19 cellular contexts compared by ENCODE assay signal in the genomic region with DNA sequence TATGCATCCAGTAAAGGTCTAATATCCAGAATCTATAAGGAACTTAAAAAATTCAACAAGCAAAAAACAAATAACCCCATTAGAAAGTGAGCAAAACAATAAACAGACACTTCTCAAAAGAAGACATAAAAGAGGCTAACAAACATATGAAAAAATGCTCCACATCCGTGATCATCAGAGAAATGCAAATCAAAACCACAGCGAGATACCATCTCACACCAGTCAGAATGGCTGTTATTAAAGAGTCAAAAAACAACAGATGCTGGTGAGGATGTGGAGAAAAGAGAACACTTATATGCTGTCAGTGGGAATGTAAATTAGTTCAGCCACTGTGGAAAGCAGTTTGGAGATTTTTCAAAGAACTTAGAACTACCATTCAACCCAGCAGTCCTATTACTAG.
DNase-seq lines count a peak whose midpoint lies in the region; ATAC-seq and TF ChIP-seq lines count a peak whose summit lies in the region.
"Had no signal": no experiment of that assay in that cellular context is flagged by ENCODE, and none has a peak within 500 bp of the region (broad histone marks: within the 10 kb centered on the region; RNA-seq: fewer than 3 reads in every experiment).

No MANE protein-coding gene starts in this region.

- peaks cover 0 to 2% (median 0%) of the 10 kb centered on the region in 8 donors for H3K9me3 Mint-ChIP-seq in CD4-positive, alpha-beta memory T cell
- no peaks in the 10 kb centered on the region for H3K9me3 Mint-ChIP-seq in HFFc6
- H3K9me3 Mint-ChIP-seq: H9 had no signal

- peaks cover 22% of the 10 kb centered on the region for H3K4me1 ChIP-seq in CD4-positive, alpha-beta memory T cell (ENCODE audit: insufficient read depth, low read length)
- no peaks in the 10 kb centered on the region for H3K4me1 ChIP-seq in DND-41 (ENCODE audit: insufficient read depth, low read length)
- H3K4me1 ChIP-seq: SJSA1 had no signal

- H3K79me2 ChIP-seq in DND-41 (ENCODE audit: insufficient read depth, low read length) = no peaks in the 10 kb centered on the region

- TF ChIP-seq CTCF in DND-41 (IDR thresholded peaks at IDR 0.05; ENCODE audit: borderline replicate concordance, extremely low read depth, low read length, poor library complexity, severe bottlenecking) (no peak), HFFc6 (IDR thresholded peaks at IDR 0.05) (no peak)

- H3K4me2 ChIP-seq in DND-41 (ENCODE audit: insufficient read depth, low read length) = no peak overlapping the region
- H3K4me2 ChIP-seq: KMS-11 had no signal

- no peak overlapping the region for H3K9ac ChIP-seq in DND-41 (ENCODE audit: low read depth, low read length)
- H3K9ac ChIP-seq: KMS-11 had no signal

- peaks cover 14 to 35% (median 28%) of the 10 kb centered on the region in 4 donors for H3K4me1 Mint-ChIP-seq in CD4-positive, alpha-beta memory T cell
- peaks cover 3% of the 10 kb centered on the region; the same call in 1 of the 2 replicates for H3K4me1 Mint-ChIP-seq in HFFc6 (ENCODE audit: low read depth)
- H3K4me1 Mint-ChIP-seq: H9 had no signal

- no peak overlapping the region for H2AFZ ChIP-seq in DND-41 (ENCODE audit: low read depth, low read length)

- H3K36me3 Mint-ChIP-seq in CD4-positive, alpha-beta memory T cell = peaks cover 0 to 4% of the 10 kb centered on the region in 2 donors
- no peaks in the 10 kb centered on the region for H3K36me3 Mint-ChIP-seq in HFFc6 (ENCODE audit: low read depth)

- H3K4me3 Mint-ChIP-seq in CD4-positive, alpha-beta memory T cell = peak overlapping the region in 7 of 8 donors; percentile 22 to 72 (median 55)
- H3K4me3 Mint-ChIP-seq in HFFc6 = no peak overlapping the region
- H3K4me3 Mint-ChIP-seq: H9 had no signal

- H3K4me3 ChIP-seq in CD4-positive, alpha-beta memory T cell (ENCODE audit: low read length in 2 of 2) = no peak overlapping the region
- no peak overlapping the region for H3K4me3 ChIP-seq in DND-41 (ENCODE audit: low read depth in 1 of 2, low read length in 2 of 2)
- H3K4me3 ChIP-seq: SJSA1 had no signal

- peak overlapping the region; percentile 72 to 93 (median 77) for H3K27ac Mint-ChIP-seq in CD4-positive, alpha-beta memory T cell
- H3K27ac Mint-ChIP-seq in HFFc6 = no peak overlapping the region
- H3K27ac Mint-ChIP-seq: H9 had no signal

- DNase-seq in CD4-positive, alpha-beta memory T cell = peak; percentile 51 to 78 (median 72)
- DNase-seq in DND-41 = peak; percentile 15
- DNase-seq in NCI-H526 (lab: John Stamatoyannopoulos, UW) = peak; percentile 42 to 51
- DNase-seq in central memory CD4-positive, alpha-beta T cell = peak; percentile 77
- DNase-seq in dedifferentiated amniotic fluid mesenchymal stem cell (ENCODE audit: extremely low spot score) = no peak
- no peak for DNase-seq in HFFc6
- DNase-seq: ACHN, AML-193, DMS153, GF-D8, H9, NCI-H1417, NCI-H1930, NCI-H69 had no signal

- ATAC-seq in DND-41 (ENCODE audit: insufficient read depth, low read depth) (peak; percentile 19; the same call in 1 of the 3 replicates), HG02759 (IDR thresholded peaks at IDR 0.05; ENCODE audit: unreplicated experiment) (no peak)
- ATAC-seq: Panc1 had no signal

- H3K27ac ChIP-seq in CD4-positive, alpha-beta memory T cell (ENCODE audit: low read depth, low read length) = no peak overlapping the region
- no peak overlapping the region for H3K27ac ChIP-seq in DND-41 (ENCODE audit: low read length)
- H3K27ac ChIP-seq: C4-2B, KMS-11, SJSA1 had no signal

- H3K36me3 ChIP-seq in CD4-positive, alpha-beta memory T cell (ENCODE audit: insufficient read depth, low read length) = no peaks in the 10 kb centered on the region
- no peaks in the 10 kb centered on the region for H3K36me3 ChIP-seq in DND-41 (ENCODE audit: insufficient read depth, low read length)
- H3K36me3 ChIP-seq: SJSA1 had no signal

- POLR2A ChIA-PET in CD4-positive, alpha-beta memory T cell (lab: Charles Lee; ENCODE audit: partially characterized antibody) = no interaction called here

- no peaks in the 10 kb centered on the region for H3K27me3 ChIP-seq in CD4-positive, alpha-beta memory T cell (ENCODE audit: insufficient read depth, low read length)
- H3K27me3 ChIP-seq in DND-41 (ENCODE audit: insufficient read depth, low read length, poor library complexity) = peaks cover 4% of the 10 kb centered on the region
- H3K27me3 ChIP-seq: SJSA1 had no signal

- intact Hi-C loops in CD4-positive, alpha-beta memory T cell (cut with micrococcal nuclease) = loop anchor here (1.0 to 5.0 kb wide), 3 partner anchors 35 to 202 kb away; a partner anchor contains a TSS

- no peaks in the 10 kb centered on the region for H3K27me3 Mint-ChIP-seq in CD4-positive, alpha-beta memory T cell
- H3K27me3 Mint-ChIP-seq in HFFc6 (ENCODE audit: insufficient read depth) = no peaks in the 10 kb centered on the region; the same call in 1 of the 2 replicates

- CTCF ChIA-PET in CD4-positive, alpha-beta memory T cell (lab: Charles Lee; ENCODE audit: partially characterized antibody) = no interaction called here

- no peaks in the 10 kb centered on the region for H4K20me1 ChIP-seq in DND-41 (ENCODE audit: insufficient read depth, low read length)

- no peaks in the 10 kb centered on the region for H3K9me3 ChIP-seq in CD4-positive, alpha-beta memory T cell (ENCODE audit: control insufficient read depth in 1 of 2, low read length in 2 of 2)
- no peaks in the 10 kb centered on the region for H3K9me3 ChIP-seq in DND-41 (ENCODE audit: insufficient read depth, low read length, severe bottlenecking)
- H3K9me3 ChIP-seq: SJSA1 had no signal

Comparison
In these comparisons a context has a peak if more than half of its experiments do, and no peak if none do; other contexts are left out.
1. DNase-seq: peak in CD4-positive, alpha-beta memory T cell (5 of 5), DND-41 (single experiment), NCI-H526 (2 of 2) and central memory CD4-positive, alpha-beta T cell (single experiment); none in dedifferentiated amniotic fluid mesenchymal stem cell (single experiment) and HFFc6 (single experiment).